Comparison of ENCODE assay signal across 6 cellular contexts in the genomic region with DNA sequence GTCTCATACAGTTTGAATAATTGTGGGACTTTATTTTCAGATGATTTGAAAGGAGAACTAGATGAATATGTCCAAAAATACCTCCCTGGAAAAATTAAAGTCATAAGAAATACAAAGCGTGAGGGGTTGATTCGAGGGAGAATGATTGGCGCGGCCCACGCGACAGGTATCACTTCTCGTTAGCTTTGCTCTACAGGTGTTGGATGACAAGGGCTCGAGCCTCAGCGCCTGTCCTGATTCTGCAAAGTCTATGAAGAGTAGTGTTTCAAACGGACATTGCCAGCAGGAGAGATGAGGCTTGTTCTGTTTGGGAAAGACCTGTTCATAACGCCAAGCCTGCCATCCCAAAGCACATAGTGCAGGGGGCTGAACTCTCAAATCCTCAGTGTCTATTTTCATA.
"Had no signal": no experiment of that assay in that cellular context is flagged by ENCODE, and none has a peak within 500 bp of the region (broad histone marks: within the 10 kb centered on the region; RNA-seq: fewer than 3 reads in every experiment).

No MANE protein-coding gene starts in this region.

- DNase-seq: GM23248, GOT3, H7, IMR-90 had no signal

- H3K9me3 ChIP-seq: HAP-1 had no signal

- H3K27ac ChIP-seq: GM23248 had no signal

- ATAC-seq: HCT116 had no signal

- H2AFZ ChIP-seq: GM23248 had no signal

- H3K9ac ChIP-seq: GM23248 had no signal

- H3K4me3 ChIP-seq: GM23248, HAP-1 had no signal

- H3K4me1 ChIP-seq: HAP-1 had no signal

- H3K36me3 ChIP-seq: HAP-1 had no signal
